8 cellular contexts compared by ENCODE assay signal in the genomic region with DNA sequence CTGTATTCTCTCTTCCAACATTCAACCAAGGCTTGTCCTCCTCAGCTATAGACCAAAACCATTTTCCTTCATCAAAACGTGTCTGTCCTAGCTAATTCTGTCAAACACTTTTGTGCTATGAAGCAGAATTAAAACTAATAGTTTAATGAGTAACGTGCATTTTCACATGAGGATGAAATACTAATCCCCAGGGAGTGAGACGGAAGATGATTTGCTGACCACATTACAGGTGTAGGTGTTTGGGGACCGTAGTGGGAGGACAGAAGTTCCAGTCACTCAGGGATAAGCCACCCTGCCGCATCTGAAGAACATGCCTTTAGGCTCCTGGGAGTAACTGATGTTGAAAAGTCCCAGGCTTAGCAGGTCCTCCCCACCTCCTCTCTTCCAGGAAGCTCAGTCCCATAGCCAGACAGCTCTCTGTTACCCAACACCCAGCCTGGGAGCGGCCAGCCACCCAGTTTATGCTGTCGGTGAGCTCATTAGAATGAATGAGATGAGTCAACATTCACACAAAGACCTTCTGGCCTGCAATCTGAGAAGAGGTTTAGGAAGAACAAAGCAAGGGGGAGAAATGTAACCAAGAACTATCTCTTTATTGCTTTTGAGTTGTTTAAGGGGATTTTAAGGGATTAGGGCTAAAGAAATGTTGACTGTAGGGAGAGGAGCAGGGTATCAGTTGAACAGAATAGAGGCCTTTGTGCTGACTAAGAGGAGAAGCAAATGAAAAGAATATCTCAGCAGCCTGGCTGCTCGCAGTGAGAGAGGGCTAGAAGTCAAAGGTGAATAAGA.
DNase-seq lines count a peak whose midpoint lies in the region; ATAC-seq lines count a peak whose summit lies in the region.

No MANE protein-coding gene starts in this region.

- ATAC-seq in GM18520 (IDR thresholded peaks at IDR 0.05; ENCODE audit: unreplicated experiment), result peak; percentile 92
- ATAC-seq in HG02759 (IDR thresholded peaks at IDR 0.05; ENCODE audit: unreplicated experiment), result peak; percentile 89
- ATAC-seq in GM21367 (IDR thresholded peaks at IDR 0.05; ENCODE audit: unreplicated experiment), result no peak

- DNase-seq in NCI-H2029 treated with DMSO at 0.1 percent for 48 hours (lab: John Stamatoyannopoulos, UW), result peak; percentile 87
- DNase-seq in glomerular visceral epithelial cell (ENCODE audit: extremely low spot score), result peak; percentile 42
- no peak for DNase-seq in activated CD8-positive, alpha-beta memory T cell treated with anti-CD3 and anti-CD28 coated beads, Interleukin-2, amount 50 U/mL, for 48 hours
- DNase-seq in stimulated activated naive CD4-positive, alpha-beta T cell (lab: John Stamatoyannopoulos, UW), result no peak
- no peak for DNase-seq in hippocampal formation (lab: John Stamatoyannopoulos, UW)

Comparison
In these comparisons a context has a peak if more than half of its experiments do, and no peak if none do; other contexts are left out.
1. DNase-seq: peak in NCI-H2029 treated with DMSO at 0.1 percent for 48 hours (single experiment) and glomerular visceral epithelial cell (single experiment); none in activated CD8-positive, alpha-beta memory T cell treated with anti-CD3 and anti-CD28 coated beads, Interleukin-2, amount 50 U/mL, for 48 hours (single experiment), stimulated activated naive CD4-positive, alpha-beta T cell (0 of 6) and hippocampal formation (0 of 2).